ENCODE assay signal across 11 cellular contexts in the genomic region with DNA sequence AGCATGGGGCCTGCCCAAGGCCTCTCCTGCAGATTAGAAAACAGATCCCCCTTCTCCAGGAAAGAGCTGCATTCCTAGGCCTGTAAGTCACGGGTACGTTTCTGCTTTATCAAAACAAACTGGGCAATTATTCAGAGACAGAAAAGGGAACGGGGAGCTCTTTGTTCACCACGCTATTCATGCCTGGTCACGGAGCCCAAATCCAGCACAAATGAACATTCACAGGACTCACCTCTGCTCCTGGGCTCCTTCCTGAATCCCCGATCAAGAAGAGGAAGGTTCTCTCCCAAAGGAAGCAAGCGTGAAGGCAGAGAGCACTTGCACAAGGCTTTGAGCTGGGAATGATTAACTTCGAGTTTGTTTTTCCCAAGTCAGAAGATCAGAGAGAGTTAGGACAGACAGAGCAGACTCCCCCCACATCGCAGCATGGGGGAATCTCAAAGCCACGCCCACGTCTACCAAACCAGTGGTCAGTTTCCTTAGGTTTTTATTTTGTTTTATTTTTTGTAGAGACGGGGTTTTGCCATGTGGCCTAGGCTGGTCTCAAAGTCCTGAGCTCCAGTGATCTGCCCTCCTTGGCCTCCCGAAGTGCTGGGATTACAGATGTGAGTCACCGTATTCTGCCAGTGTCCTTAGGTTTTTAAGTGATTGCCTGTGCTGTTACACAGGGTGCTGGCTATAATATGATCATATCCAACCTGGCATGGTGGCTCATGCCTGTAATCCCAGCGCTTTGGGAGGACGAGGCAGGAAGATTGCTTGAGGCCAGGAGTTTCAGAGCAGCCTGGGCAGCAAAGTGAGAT. TPM values are rescaled to one million over a fixed set of nuclear protein-coding genes. Genes with fewer than 3 reads are reported as not detected.
DNase-seq lines count a peak whose midpoint lies in the region; FAIRE-seq and TF ChIP-seq lines count a peak whose summit lies in the region.
"Not testable (repeated sequence)": the region's sequence is repeated elsewhere in the genome, so short reads cannot be mapped to it uniquely, and the experiment has no call there.
"Had no signal": no experiment of that assay in that cellular context is flagged by ENCODE, and none has a peak within 500 bp of the region (broad histone marks: within the 10 kb centered on the region; RNA-seq: fewer than 3 reads in every experiment).

No MANE protein-coding gene starts in this region.

- H3K4me2 ChIP-seq in endothelial cell of umbilical vein (ENCODE audit: insufficient read depth, low read length), result peak overlapping the region; percentile 40

- H3K27ac ChIP-seq in ACC112 (ENCODE audit: low read depth, low read length) (peak overlapping the region; percentile 96), endothelial cell of umbilical vein (ENCODE audit: insufficient read depth, low read depth, low read length) (peak overlapping the region; percentile 81)

- POLR2A ChIA-PET in endothelial cell of umbilical vein (lab: Charles Lee), result interaction anchor here (0.5 to 1.2 kb wide), 2 partner anchors 32 to 35 kb away, joined by 9 to 15 read pairs; partner anchors contain the start of gene ARSD

- TF ChIP-seq CTCF in endothelial cell of umbilical vein (IDR thresholded peaks at IDR 0.05; ENCODE audit: extremely low read depth in 1 of 2, insufficient read depth in 1 of 2, low read depth in 1 of 2, low read length in 2 of 2); progenitor cell of endocrine pancreas (IDR thresholded peaks at IDR 0.05; ENCODE audit: unreplicated experiment): not testable (repeated sequence)

- H3K27me3 ChIP-seq in ACC112 (ENCODE audit: insufficient read depth, low read length); MG63; endothelial cell of umbilical vein (ENCODE audit: control insufficient read depth in 2 of 2, insufficient read depth in 2 of 2, low read length in 2 of 2): not testable (repeated sequence)

- H3K79me2 ChIP-seq in ACC112 (ENCODE audit: control insufficient read depth, insufficient read depth, low read length, unreplicated experiment); endothelial cell of umbilical vein (ENCODE audit: control insufficient read depth, insufficient read depth, low read length): not testable (repeated sequence)

- H2AFZ ChIP-seq in ACC112 (ENCODE audit: low read length, unreplicated experiment), result peak overlapping the region; percentile 86
- H2AFZ ChIP-seq in endothelial cell of umbilical vein (ENCODE audit: low read depth, low read length), result peak overlapping the region; percentile 73

- peaks cover 45% of the 10 kb centered on the region for H3K4me1 Mint-ChIP-seq in progenitor cell of endocrine pancreas (ENCODE audit: low read depth)

- H3K36me3 Mint-ChIP-seq in progenitor cell of endocrine pancreas (ENCODE audit: insufficient read depth), result peaks cover 11% of the 10 kb centered on the region

- not testable (repeated sequence) for H3K36me3 ChIP-seq in ACC112 (ENCODE audit: insufficient read depth, low read length); MG63; endothelial cell of umbilical vein (ENCODE audit: control insufficient read depth in 2 of 2, extremely low read depth in 1 of 2, insufficient read depth in 2 of 2, low read length in 2 of 2)

- intact Hi-C loops in endothelial cell of umbilical vein (cut with micrococcal nuclease), result loop anchor here (1.0 kb wide), 1 partner anchor 36 kb away; no protein-coding TSS in a partner anchor

- peak overlapping the region; percentile 100 for H3K27ac Mint-ChIP-seq in progenitor cell of endocrine pancreas

- not testable (repeated sequence) for H3K9me1 ChIP-seq in endothelial cell of umbilical vein (replicated peaks; ENCODE audit: control insufficient read depth, extremely low read depth, insufficient read depth, low read length)

- peak; percentile 4 for DNase-seq in GM04503 (ENCODE audit: low read depth)
- peak; percentile 4 for DNase-seq in MG63
- peak; percentile 68 for DNase-seq in astrocyte of the hippocampus (ENCODE audit: low read depth, low spot score)
- peak; percentile 66 for DNase-seq in endothelial cell of umbilical vein (ENCODE audit: low read depth, low spot score)
- DNase-seq in hepatic stellate cell (ENCODE audit: low spot score), result peak; percentile 62
- peak; percentile 39 to 43 for DNase-seq in lung microvascular endothelial cell (ENCODE audit: low read depth in 2 of 2)
- not testable (repeated sequence) for DNase-seq in progenitor cell of endocrine pancreas (ENCODE audit: low spot score, unreplicated experiment)

- not testable (repeated sequence) for TF ChIP-seq POLR2A in endothelial cell of umbilical vein (IDR thresholded peaks at IDR 0.05; ENCODE audit: low read depth, low read length)

- CTCF ChIA-PET in endothelial cell of umbilical vein (lab: Charles Lee), result not testable (repeated sequence)

- peak; percentile 97 for FAIRE-seq in endothelial cell of umbilical vein (lab: Jason Lieb, UNC)

- H3K4me1 ChIP-seq in ACC112 (ENCODE audit: control insufficient read depth, insufficient read depth, low read length, unreplicated experiment), result peaks cover 20% of the 10 kb centered on the region
- H3K4me1 ChIP-seq in endothelial cell of umbilical vein (ENCODE audit: control insufficient read depth, extremely low read depth, insufficient read depth, low read length), result peaks cover 12% of the 10 kb centered on the region

- not testable (repeated sequence) for H3K9me3 ChIP-seq in MG63; endothelial cell of umbilical vein (replicated peaks; ENCODE audit: control insufficient read depth, insufficient read depth, low read length)

- dilution Hi-C loops in endothelial cell of umbilical vein (cut with MboI; ENCODE audit: extremely low pct_ligation_motif_present, low sequenced_read_pairs), result not testable (repeated sequence)

- H3K4me3 Mint-ChIP-seq in progenitor cell of endocrine pancreas (ENCODE audit: low read depth), result peak overlapping the region; percentile 76

- not testable (repeated sequence) for H4K20me1 ChIP-seq in endothelial cell of umbilical vein (replicated peaks; ENCODE audit: control insufficient read depth, extremely low read depth, insufficient read depth, low read length)

- H3K27me3 Mint-ChIP-seq in progenitor cell of endocrine pancreas, result not testable (repeated sequence)

- peak overlapping the region; percentile 69 for H3K9ac ChIP-seq in endothelial cell of umbilical vein (replicated peaks; ENCODE audit: extremely low read depth, insufficient read depth, low read length)

- TSS peak; percentile 94 for BruUV-seq in endothelial cell of umbilical vein (replicated peaks; lab: Mats Ljungman, UMichigan)

- H3K4me3 ChIP-seq in ACC112 (ENCODE audit: low read depth, low read length), result peak overlapping the region; percentile 60
- H3K4me3 ChIP-seq in MG63; endothelial cell of umbilical vein (replicated peaks in 1 of 3; ENCODE audit: insufficient read depth in 1 of 3, low read depth in 1 of 3, low read length in 3 of 3): not testable (repeated sequence)

- H3K9me3 Mint-ChIP-seq in progenitor cell of endocrine pancreas (ENCODE audit: low read depth), result not testable (repeated sequence)

TF ChIP-seq in endothelial cell of umbilical vein, 7 proteins besides CTCF, POLR2A, EP300 and RAD21:
- TF ChIP-seq FOS (IDR thresholded peaks at IDR 0.05; ENCODE audit: borderline replicate concordance, insufficient read depth, low read length) (peak; percentile 39), GATA2 (IDR thresholded peaks at IDR 0.05; ENCODE audit: insufficient read depth, insufficient read length, low read depth, low read length) (peak; percentile 70), POLR2AphosphoS5 (IDR thresholded peaks at IDR 0.05; ENCODE audit: insufficient read depth, low read depth, low read length) (peak; percentile 15)

RNA-seq across cellular contexts. Expression of gene ARSD, which starts 35.1 kb away (rescaled TPM):
- total RNA-seq in MG63 (2014; rRNA removed; shearing (Covaris generic); ENCODE audit: low replicate concordance), result 5.9 and 6.6 TPM in 2 replicates
- total RNA-seq in endothelial cell of umbilical vein (16.4 and 18.6 TPM in 2 replicates), lung microvascular endothelial cell (17.4 and 21.6 TPM in 2 replicates), progenitor cell of endocrine pancreas (76.8 and 82.1 TPM in 2 replicates)
- polyA plus RNA-seq in endothelial cell of umbilical vein, result 15.5 and 17.3 TPM in 2 replicates
- 9.6 and 11.4 TPM in 2 replicates for polyA plus RNA-seq in endothelial cell of umbilical vein (2011; cell fraction: cytosol; rRNA removed)
- 12.5 and 15.4 TPM in 2 replicates for polyA plus RNA-seq in endothelial cell of umbilical vein (2011; cell fraction: nucleus; rRNA removed)
- 13.6 and 14.6 TPM in 2 replicates for polyA plus RNA-seq in endothelial cell of umbilical vein (2012)
- polyA minus RNA-seq in endothelial cell of umbilical vein, result 31.2 and 33.3 TPM in 2 replicates
- 4.4 TPM for polyA minus RNA-seq in endothelial cell of umbilical vein (2011; cell fraction: cytosol; rRNA and poly(A)+ RNA removed)
- polyA minus RNA-seq in endothelial cell of umbilical vein (2011; cell fraction: nucleus; rRNA and poly(A)+ RNA removed), result 9.2 and 9.4 TPM in 2 replicates

RNA-seq across cellular contexts. Expression of gene ARSH, which starts 42.2 kb away (rescaled TPM):
- not detected in 2 replicates for total RNA-seq in MG63 (2014; rRNA removed; shearing (Covaris generic); ENCODE audit: low replicate concordance)
- total RNA-seq in endothelial cell of umbilical vein, result not detected in 2 replicates
- polyA plus RNA-seq in endothelial cell of umbilical vein, result not detected in 2 replicates
- not detected in 2 replicates for polyA plus RNA-seq in endothelial cell of umbilical vein (2011; cell fraction: cytosol; rRNA removed)
- not detected in 2 replicates for polyA plus RNA-seq in endothelial cell of umbilical vein (2011; cell fraction: nucleus; rRNA removed)
- polyA plus RNA-seq in endothelial cell of umbilical vein (2012), result not detected in 2 replicates
- not detected in 2 replicates for polyA minus RNA-seq in endothelial cell of umbilical vein
- not detected for polyA minus RNA-seq in endothelial cell of umbilical vein (2011; cell fraction: cytosol; rRNA and poly(A)+ RNA removed)
- polyA minus RNA-seq in endothelial cell of umbilical vein (2011; cell fraction: nucleus; rRNA and poly(A)+ RNA removed), result not detected in 2 replicates
- not detected in 2 replicates for total RNA-seq in lung microvascular endothelial cell
- not detected in 2 replicates for total RNA-seq in progenitor cell of endocrine pancreas
- total RNA-seq: CD8-positive, alpha-beta T cell; posterior vena cava had no signal
- polyA plus RNA-seq: urinary bladder had no signal
